Comparison of ENCODE assay signal across 26 cellular contexts in genomic region chr10:106877574-106877973, GRCh38.
"Had no signal": no experiment of that assay in that cellular context is flagged by ENCODE, and none has a peak within 500 bp of the region (broad histone marks: within the 10 kb centered on the region; RNA-seq: fewer than 3 reads in every experiment).

No MANE protein-coding gene starts in this region.

- DNase-seq: activated CD4-positive, alpha-beta memory T cell treated with anti-CD3 and anti-CD28 coated beads, Interleukin-2, amount 10 ng/mL, durations not matched to agents 7 days and 5 days; activated CD4-positive, alpha-beta T cell treated with anti-CD3 and anti-CD28 coated beads for 1 hour; activated CD4-positive, alpha-beta T cell treated with anti-CD3 and anti-CD28 coated beads for 36 hours; activated CD4-positive, alpha-beta T cell treated with anti-CD3 and anti-CD28 coated beads for 48 hours; activated CD4-positive, alpha-beta T cell treated with anti-CD3 and anti-CD28 coated beads, Interleukin-2, amount 10 ng/mL, durations not matched to agents 7 days and 5 days; activated CD4-positive, alpha-beta T cell treated with anti-CD3 and anti-CD28 coated beads, Interleukin-2, amount 50 U/mL, for 48 hours; activated CD4-positive, CD25-positive, alpha-beta regulatory T cell; activated CD8-positive, alpha-beta memory T cell treated with anti-CD3 and anti-CD28 coated beads for 24 hours; activated CD8-positive, alpha-beta memory T cell treated with anti-CD3 and anti-CD28 coated beads, Interleukin-2, amount 10 ng/mL, durations not matched to agents 7 days and 5 days; activated CD8-positive, alpha-beta memory T cell treated with anti-CD3 and anti-CD28 coated beads, Interleukin-2, amount 50 U/mL, for 48 hours; activated CD8-positive, alpha-beta T cell treated with anti-CD3 and anti-CD28 coated beads, Interleukin-2, amount 10 ng/mL, durations not matched to agents 7 days and 5 days; activated effector memory CD4-positive, alpha-beta T cell treated with Interleukin-2 at 50 U/mL for 16 hours; activated gamma-delta T cell; activated naive CD4-positive, alpha-beta T cell treated with anti-CD3 and anti-CD28 coated beads, Interleukin-2, amount 10 ng/mL, durations not matched to agents 7 days and 5 days; activated naive CD4-positive, alpha-beta T cell treated with Interleukin-2 at 50 U/mL for 16 hours; activated naive CD8-positive, alpha-beta T cell treated with anti-CD3 and anti-CD28 coated beads, Interleukin-2, amount 10 ng/mL, durations not matched to agents 7 days and 5 days; activated naive CD8-positive, alpha-beta T cell treated with anti-CD3 and anti-CD28 coated beads, Interleukin-2, amount 50 U/mL, for 24 hours; activated T-cell treated with anti-CD3 and anti-CD28 coated beads, Interleukin-2, amount 50 U/mL, for 24 hours; activated T-cell treated with anti-CD3 and anti-CD28 coated beads, Interleukin-2, amount 50 U/mL, for 48 hours; amygdala; anterior cingulate cortex; cerebellar nuclear complex; colonic mucosa; T-helper 2 cell; T-helper 9 cell; WERI-Rb-1 had no signal
